Comparison of ENCODE assay signal across 8 cellular contexts in genomic region chr12:113221997-113222729, GRCh38. TPM values are rescaled to one million over a fixed set of nuclear protein-coding genes. Genes with fewer than 3 reads are reported as not detected.
A peak's percentile ranks its signal among the peaks of the same experiment; 100 is the strongest.
DNase-seq lines count a peak whose midpoint lies in the region; ATAC-seq and TF ChIP-seq lines count a peak whose summit lies in the region.

No MANE protein-coding gene starts in this region.

- TF ChIP-seq CTCF in glutamatergic neuron (IDR thresholded peaks at IDR 0.05; ENCODE audit: partially characterized antibody, unreplicated experiment) (no peak), spleen (IDR thresholded peaks at IDR 0.05 in 8 of 11, conservative IDR thresholded peaks at IDR 0.05 in 3 of 11) (no peak)

- H3K27me3 ChIP-seq in spleen (replicated peaks in 1 of 7): no peaks in the 10 kb centered on the region

- H3K36me3 ChIP-seq in spleen: peaks cover 0 to 13% (median 6%) of the 10 kb centered on the region in 6 donors

- CTCF ChIA-PET in activated CD8-positive, alpha-beta memory T cell treated with anti-CD3 and anti-CD28 coated beads, Interleukin-2, amount 10 ng/mL, durations not matched to agents 7 days and 5 days (lab: Charles Lee): interaction anchor here (1.0 to 5.0 kb wide), 10 partner anchors 10 to 744 kb away, joined by 3 to 31 read pairs (median 6); partner anchors contain the start of gene DDX54

- H3K9me3 ChIP-seq in spleen: no peaks in the 10 kb centered on the region

- no peak for TF ChIP-seq POLR2A in spleen (IDR thresholded peaks at IDR 0.05)

- H3K36me3 Mint-ChIP-seq in activated CD8-positive, alpha-beta memory T cell treated with anti-CD3 and anti-CD28 coated beads, Interleukin-2, amount 10 ng/mL, durations not matched to agents 7 days and 5 days: peaks cover under 1% of the 10 kb centered on the region
- H3K36me3 Mint-ChIP-seq in glutamatergic neuron (ENCODE audit: unreplicated experiment): no peaks in the 10 kb centered on the region

- ATAC-seq in activated CD8-positive, alpha-beta memory T cell treated with anti-CD3 and anti-CD28 coated beads, Interleukin-2, amount 10 ng/mL, durations not matched to agents 7 days and 5 days: no peak
- no peak for ATAC-seq in HG03378 (IDR thresholded peaks at IDR 0.05; ENCODE audit: unreplicated experiment)

- no peaks in the 10 kb centered on the region for H3K9me3 Mint-ChIP-seq in activated CD8-positive, alpha-beta memory T cell treated with anti-CD3 and anti-CD28 coated beads, Interleukin-2, amount 10 ng/mL, durations not matched to agents 7 days and 5 days (ENCODE audit: low read depth)
- peaks cover 3% of the 10 kb centered on the region for H3K9me3 Mint-ChIP-seq in glutamatergic neuron (ENCODE audit: unreplicated experiment)

- H3K27ac ChIP-seq in spleen: peak overlapping the region; percentile 89 to 98 (median 93)

- H3K27ac Mint-ChIP-seq in activated CD8-positive, alpha-beta memory T cell treated with anti-CD3 and anti-CD28 coated beads, Interleukin-2, amount 10 ng/mL, durations not matched to agents 7 days and 5 days: peak overlapping the region; percentile 88
- peak overlapping the region; percentile 62 for H3K27ac Mint-ChIP-seq in glutamatergic neuron (ENCODE audit: unreplicated experiment)

- H3K27me3 Mint-ChIP-seq in activated CD8-positive, alpha-beta memory T cell treated with anti-CD3 and anti-CD28 coated beads, Interleukin-2, amount 10 ng/mL, durations not matched to agents 7 days and 5 days: peaks cover under 1% of the 10 kb centered on the region
- H3K27me3 Mint-ChIP-seq in glutamatergic neuron (ENCODE audit: unreplicated experiment): no peaks in the 10 kb centered on the region

- H3K4me1 Mint-ChIP-seq in activated CD8-positive, alpha-beta memory T cell treated with anti-CD3 and anti-CD28 coated beads, Interleukin-2, amount 10 ng/mL, durations not matched to agents 7 days and 5 days: peaks cover 34% of the 10 kb centered on the region
- H3K4me1 Mint-ChIP-seq in glutamatergic neuron (ENCODE audit: low read depth, unreplicated experiment): peaks cover 5% of the 10 kb centered on the region

- no peak for DNase-seq in activated CD8-positive, alpha-beta memory T cell treated with anti-CD3 and anti-CD28 coated beads, Interleukin-2, amount 10 ng/mL, durations not matched to agents 7 days and 5 days
- DNase-seq in activated CD8-positive, alpha-beta memory T cell treated with anti-CD3 and anti-CD28 coated beads, Interleukin-2, amount 50 U/mL, for 4 hours: no peak
- peak; percentile 12 for DNase-seq in activated CD4-positive, alpha-beta T cell treated with anti-CD3 and anti-CD28 coated beads, Interleukin-2, amount 50 U/mL, for 24 hours (ENCODE audit: low read depth in 1 of 2, low spot score in 1 of 2)
- DNase-seq in glutamatergic neuron (peak; percentile 24), spleen (peak; percentile 41), SKM-1 treated with dmso at 0.1 percent for 144 hours (lab: John Stamatoyannopoulos, UW; ENCODE audit: unreplicated experiment) (no peak)
- DNase-seq in effector CD4-positive, alpha-beta T cell: no peak

- 20 to 31% (median 24%) methylated on average over 11 to 12 of the region's 12 CpGs for WGBS in spleen, 5 donors

- H3K4me3 ChIP-seq in spleen: peak overlapping the region; percentile 75 to 95 (median 89)

- intact Hi-C loops in spleen (cut with DNase I; ENCODE audit: low total_unique reads): no loop called here

- H3K4me3 Mint-ChIP-seq in activated CD8-positive, alpha-beta memory T cell treated with anti-CD3 and anti-CD28 coated beads, Interleukin-2, amount 10 ng/mL, durations not matched to agents 7 days and 5 days: peak overlapping the region; percentile 80
- H3K4me3 Mint-ChIP-seq in glutamatergic neuron (ENCODE audit: unreplicated experiment): peak overlapping the region; percentile 90

- peaks cover 28 to 79% (median 57%) of the 10 kb centered on the region in 6 donors for H3K4me1 ChIP-seq in spleen

RNA-seq across cellular contexts. Expression of gene TPCN1, which starts 0.9 kb away (rescaled TPM):
- 10 to 100 TPM; 21.4 to 23.3 TPM for total RNA-seq in activated CD8-positive, alpha-beta memory T cell treated with anti-CD3 and anti-CD28 coated beads, Interleukin-2, amount 10 ng/mL, durations not matched to agents 7 days and 5 days
- total RNA-seq in glutamatergic neuron (ENCODE audit: unreplicated experiment) (7.9 TPM), spleen (10 to 100 TPM; 44.6 to 90.1 (median 51.9) TPM)
- 10 to 100 TPM; 15.5 to 28.9 (median 27.8) TPM for polyA plus RNA-seq in spleen

RNA-seq across cellular contexts. Expression of gene RITA1, which starts 36.6 kb away (rescaled TPM):
- 10 to 100 TPM; 23.1 to 29.6 TPM for total RNA-seq in activated CD8-positive, alpha-beta memory T cell treated with anti-CD3 and anti-CD28 coated beads, Interleukin-2, amount 10 ng/mL, durations not matched to agents 7 days and 5 days
- total RNA-seq in glutamatergic neuron (ENCODE audit: unreplicated experiment) (6.7 TPM), spleen (10 to 100 TPM; 11.1 to 15.6 (median 11.9) TPM)
- polyA plus RNA-seq in spleen: 10 to 100 TPM in 2 of 3 donors, 1 to 10 TPM in 1; 9.0 to 15.5 (median 13.0) TPM

RNA-seq across cellular contexts. Expression of gene DDX54, which starts 36.9 kb away (rescaled TPM):
- 10 to 100 TPM; 71.5 to 99.0 TPM for total RNA-seq in activated CD8-positive, alpha-beta memory T cell treated with anti-CD3 and anti-CD28 coated beads, Interleukin-2, amount 10 ng/mL, durations not matched to agents 7 days and 5 days
- total RNA-seq in glutamatergic neuron (ENCODE audit: unreplicated experiment): 16.9 TPM
- total RNA-seq in spleen: 10 to 100 TPM; 44.4 to 73.1 (median 59.8) TPM
- polyA plus RNA-seq in spleen: 10 to 100 TPM; 47.9 to 80.3 (median 69.9) TPM

Comparison
In these comparisons a context has a peak if more than half of its experiments do, and no peak if none do; other contexts are left out.
1. DNase-seq: peak in activated CD4-positive, alpha-beta T cell treated with anti-CD3 and anti-CD28 coated beads, Interleukin-2, amount 50 U/mL, for 24 hours (2 of 2), glutamatergic neuron (single experiment) and spleen (single experiment); none in activated CD8-positive, alpha-beta memory T cell treated with anti-CD3 and anti-CD28 coated beads, Interleukin-2, amount 10 ng/mL, durations not matched to agents 7 days and 5 days (single experiment), activated CD8-positive, alpha-beta memory T cell treated with anti-CD3 and anti-CD28 coated beads, Interleukin-2, amount 50 U/mL, for 4 hours (single experiment), effector CD4-positive, alpha-beta T cell (single experiment) and SKM-1 treated with dmso at 0.1 percent for 144 hours (single experiment).